Comparison of ENCODE assay signal across 19 cellular contexts in the genomic region with DNA sequence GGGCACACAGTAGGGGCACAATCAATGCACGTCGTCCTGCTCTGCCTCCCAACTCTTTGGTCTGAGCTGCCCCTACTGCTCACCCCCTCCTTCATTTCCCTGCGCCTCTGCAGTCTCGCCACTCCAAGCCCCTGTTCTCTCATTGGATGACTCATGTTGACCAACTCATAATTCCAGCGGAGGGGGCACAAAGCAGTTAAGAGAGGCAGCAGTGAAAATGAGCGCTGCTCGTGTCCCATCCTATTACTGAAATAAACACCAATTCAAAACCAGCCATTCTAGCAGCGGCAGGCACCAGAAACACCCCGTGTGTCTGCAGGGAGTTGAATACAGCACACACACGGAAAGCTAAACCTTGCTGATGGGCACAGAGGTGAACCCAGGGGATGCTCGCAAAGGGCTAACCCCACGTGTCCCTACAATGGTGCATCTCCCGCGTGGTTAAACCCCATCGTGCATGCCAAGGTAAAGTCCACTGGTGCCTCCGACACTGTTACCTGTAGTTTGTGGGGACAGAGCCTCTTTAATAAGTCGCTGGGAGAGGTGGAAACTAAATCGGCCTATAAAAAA.
DNase-seq lines count a peak whose midpoint lies in the region; TF ChIP-seq lines count a peak whose summit lies in the region.
"Had no signal": no experiment of that assay in that cellular context is flagged by ENCODE, and none has a peak within 500 bp of the region (broad histone marks: within the 10 kb centered on the region; RNA-seq: fewer than 3 reads in every experiment).

No MANE protein-coding gene starts in this region.

- 76 to 78% methylated on average over 5 to 18 of the region's 18 CpGs for WGBS in transverse colon (ENCODE audit: low coverage in 1 of 2), 2 donors

- no peak overlapping the region for H3K27ac ChIP-seq in transverse colon
- H3K27ac ChIP-seq: cardiac muscle cell, gastrocnemius medialis, PC-9, skin epidermis, uterus had no signal

- TF ChIP-seq CTCF in transverse colon (IDR thresholded peaks at IDR 0.05): no peak

- no peaks in the 10 kb centered on the region for H3K4me1 ChIP-seq in transverse colon
- H3K4me1 ChIP-seq: gastrocnemius medialis, uterus had no signal

- intact Hi-C loops in transverse colon (cut with DNase I; ENCODE audit: low total_unique reads): no loop called here

- H3K36me3 ChIP-seq in transverse colon: no peaks in the 10 kb centered on the region
- H3K36me3 ChIP-seq: cardiac muscle cell, gastrocnemius medialis, uterus had no signal

- no peak for TF ChIP-seq POLR2A in transverse colon (IDR thresholded peaks at IDR 0.05)

- H3K9me3 ChIP-seq in transverse colon: no peaks in the 10 kb centered on the region
- H3K9me3 ChIP-seq: gastrocnemius medialis, uterus had no signal

- no peaks in the 10 kb centered on the region for H3K27me3 ChIP-seq in transverse colon
- H3K27me3 ChIP-seq: cardiac muscle cell, gastrocnemius medialis, uterus had no signal

- no peak overlapping the region for H3K4me3 ChIP-seq in transverse colon
- H3K4me3 ChIP-seq: cardiac muscle cell, gastrocnemius medialis, PC-9, skin epidermis, uterus had no signal

- in situ Hi-C loops in transverse colon (cut with MboI; ENCODE audit: low pct_ligation_motif_present in 1 of 4, low pct_unique_long_range_greater_than_20kb in 1 of 4, low sequenced_read_pairs in 3 of 4): no loop called here

- DNase-seq in NCI-H82 (lab: John Stamatoyannopoulos, UW) (peak; percentile 68), NCI-H82 treated with DMSO at 0.1 percent for 48 hours (lab: John Stamatoyannopoulos, UW; ENCODE audit: unreplicated experiment) (no peak), NCI-H510A (lab: John Stamatoyannopoulos, UW) (peak; percentile 91), foreskin melanocyte (peak; percentile 2), superior temporal gyrus (ENCODE audit: extremely low spot score) (peak; percentile 10), NOMO-1 treated with dmso at 0.1 percent for 144 hours (lab: John Stamatoyannopoulos, UW; ENCODE audit: unreplicated experiment) (no peak), transverse colon (no peak)
- no peak for DNase-seq in central memory CD4-positive, alpha-beta T cell
- DNase-seq: ACHN; activated CD4-positive, CD25-positive, alpha-beta regulatory T cell; activated CD8-positive, alpha-beta memory T cell treated with anti-CD3 and anti-CD28 coated beads, Interleukin-2, amount 10 ng/mL, durations not matched to agents 7 days and 5 days; activated naive CD4-positive, alpha-beta T cell treated with anti-CD3 and anti-CD28 coated beads, Interleukin-2, amount 50 U/mL, for 16 hours; gastrocnemius medialis; kidney; PC-9; stimulated activated naive CD4-positive, alpha-beta T cell; uterus had no signal

- TF ChIP-seq EP300 in transverse colon (IDR thresholded peaks at IDR 0.05; ENCODE audit: low read depth): no peak

Comparison
In these comparisons a context has a peak if more than half of its experiments do, and no peak if none do; other contexts are left out.
1. DNase-seq: peak in NCI-H82 (single experiment), NCI-H510A (single experiment), foreskin melanocyte (single experiment) and superior temporal gyrus (single experiment); none in NCI-H82 treated with DMSO at 0.1 percent for 48 hours (single experiment), NOMO-1 treated with dmso at 0.1 percent for 144 hours (single experiment), central memory CD4-positive, alpha-beta T cell (single experiment) and transverse colon (single experiment).